ENCODE assay signal across 1 cellular context in the genomic region with DNA sequence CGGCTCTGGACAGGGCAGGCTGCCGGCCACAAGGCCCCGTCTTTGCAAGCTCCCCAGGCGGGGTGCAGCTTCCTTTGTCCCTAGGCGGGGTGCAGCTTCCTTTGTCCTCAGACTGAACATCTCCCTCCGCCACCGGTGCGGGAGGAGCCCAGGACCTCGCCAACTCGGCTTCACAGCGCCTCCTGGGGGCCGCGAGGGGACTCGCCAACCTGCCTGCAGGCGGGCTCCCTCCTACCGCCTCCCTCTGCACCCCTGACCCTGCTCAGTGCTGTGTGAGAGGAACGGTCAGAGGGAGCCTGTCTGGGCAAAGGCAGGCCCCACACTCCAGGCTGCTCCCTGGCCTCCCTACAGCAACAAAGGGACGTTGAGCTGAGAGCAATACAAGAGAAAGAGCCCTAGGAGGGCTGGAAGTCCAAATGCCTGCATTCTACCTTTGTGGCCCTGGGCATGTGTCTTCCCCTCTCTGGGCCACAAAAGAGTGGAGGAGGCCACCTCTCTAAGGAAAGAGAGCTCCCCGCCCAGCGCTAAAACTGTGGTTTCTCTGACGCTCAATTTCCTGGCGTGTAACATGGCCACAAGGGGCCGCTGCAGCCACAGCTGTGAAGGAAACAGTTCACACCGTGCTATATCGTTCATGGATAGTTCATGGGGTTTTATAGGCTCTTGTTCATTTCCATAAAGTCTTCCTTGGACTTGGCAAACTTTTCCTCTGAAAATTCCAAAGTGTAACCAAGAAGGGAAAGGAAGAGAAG.
TF ChIP-seq lines count a peak whose summit lies in the region.

No MANE protein-coding gene starts in this region.

TF ChIP-seq in HepG2, 621 proteins besides CTCF, POLR2A, EP300 and RAD21 (continued from another document):
- TF ChIP-seq, protein P1, sequence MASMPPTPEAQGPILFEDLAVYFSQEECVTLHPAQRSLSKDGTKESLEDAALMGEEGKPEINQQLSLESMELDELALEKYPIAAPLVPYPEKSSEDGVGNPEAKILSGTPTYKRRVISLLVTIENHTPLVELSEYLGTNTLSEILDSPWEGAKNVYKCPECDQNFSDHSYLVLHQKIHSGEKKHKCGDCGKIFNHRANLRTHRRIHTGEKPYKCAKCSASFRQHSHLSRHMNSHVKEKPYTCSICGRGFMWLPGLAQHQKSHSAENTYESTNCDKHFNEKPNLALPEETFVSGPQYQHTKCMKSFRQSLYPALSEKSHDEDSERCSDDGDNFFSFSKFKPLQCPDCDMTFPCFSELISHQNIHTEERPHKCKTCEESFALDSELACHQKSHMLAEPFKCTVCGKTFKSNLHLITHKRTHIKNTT (CRISPR knock-in tag; IDR thresholded peaks at IDR 0.05) = no peak
- 0 out of 2 replicates have a peak, but pooled peaks have one; percentile 59 for TF ChIP-seq CCDC6 (CRISPR knock-in tag; IDR thresholded peaks at IDR 0.05)
- TF ChIP-seq, protein P2, sequence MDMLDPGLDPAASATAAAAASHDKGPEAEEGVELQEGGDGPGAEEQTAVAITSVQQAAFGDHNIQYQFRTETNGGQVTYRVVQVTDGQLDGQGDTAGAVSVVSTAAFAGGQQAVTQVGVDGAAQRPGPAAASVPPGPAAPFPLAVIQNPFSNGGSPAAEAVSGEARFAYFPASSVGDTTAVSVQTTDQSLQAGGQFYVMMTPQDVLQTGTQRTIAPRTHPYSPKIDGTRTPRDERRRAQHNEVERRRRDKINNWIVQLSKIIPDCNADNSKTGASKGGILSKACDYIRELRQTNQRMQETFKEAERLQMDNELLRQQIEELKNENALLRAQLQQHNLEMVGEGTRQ (IDR thresholded peaks at IDR 0.05; ENCODE audit: low read depth, low read length) = no peak
- TF ChIP-seq, protein P2 (CRISPR knock-in tag; IDR thresholded peaks at IDR 0.05; ENCODE audit: borderline replicate concordance) = no peak
- no peak for TF ChIP-seq ZNF101 (CRISPR knock-in tag; IDR thresholded peaks at IDR 0.05; ENCODE audit: borderline replicate concordance, low read depth)
- TF ChIP-seq ZNF7 (CRISPR knock-in tag; IDR thresholded peaks at IDR 0.05) = no peak
- TF ChIP-seq, protein P3, sequence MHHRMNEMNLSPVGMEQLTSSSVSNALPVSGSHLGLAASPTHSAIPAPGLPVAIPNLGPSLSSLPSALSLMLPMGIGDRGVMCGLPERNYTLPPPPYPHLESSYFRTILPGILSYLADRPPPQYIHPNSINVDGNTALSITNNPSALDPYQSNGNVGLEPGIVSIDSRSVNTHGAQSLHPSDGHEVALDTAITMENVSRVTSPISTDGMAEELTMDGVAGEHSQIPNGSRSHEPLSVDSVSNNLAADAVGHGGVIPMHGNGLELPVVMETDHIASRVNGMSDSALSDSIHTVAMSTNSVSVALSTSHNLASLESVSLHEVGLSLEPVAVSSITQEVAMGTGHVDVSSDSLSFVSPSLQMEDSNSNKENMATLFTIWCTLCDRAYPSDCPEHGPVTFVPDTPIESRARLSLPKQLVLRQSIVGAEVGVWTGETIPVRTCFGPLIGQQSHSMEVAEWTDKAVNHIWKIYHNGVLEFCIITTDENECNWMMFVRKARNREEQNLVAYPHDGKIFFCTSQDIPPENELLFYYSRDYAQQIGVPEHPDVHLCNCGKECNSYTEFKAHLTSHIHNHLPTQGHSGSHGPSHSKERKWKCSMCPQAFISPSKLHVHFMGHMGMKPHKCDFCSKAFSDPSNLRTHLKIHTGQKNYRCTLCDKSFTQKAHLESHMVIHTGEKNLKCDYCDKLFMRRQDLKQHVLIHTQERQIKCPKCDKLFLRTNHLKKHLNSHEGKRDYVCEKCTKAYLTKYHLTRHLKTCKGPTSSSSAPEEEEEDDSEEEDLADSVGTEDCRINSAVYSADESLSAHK (CRISPR knock-in tag; IDR thresholded peaks at IDR 0.05; ENCODE audit: borderline replicate concordance) = no peak
- peak; percentile 77 for TF ChIP-seq TEAD3 (CRISPR knock-in tag; optimal IDR thresholded peaks at IDR 0.05; ENCODE audit: borderline replicate concordance)
TF ChIP-seq in HepG2: peak in this region for 171.
